ENCODE assay signal across 19 cellular contexts in the genomic region with DNA sequence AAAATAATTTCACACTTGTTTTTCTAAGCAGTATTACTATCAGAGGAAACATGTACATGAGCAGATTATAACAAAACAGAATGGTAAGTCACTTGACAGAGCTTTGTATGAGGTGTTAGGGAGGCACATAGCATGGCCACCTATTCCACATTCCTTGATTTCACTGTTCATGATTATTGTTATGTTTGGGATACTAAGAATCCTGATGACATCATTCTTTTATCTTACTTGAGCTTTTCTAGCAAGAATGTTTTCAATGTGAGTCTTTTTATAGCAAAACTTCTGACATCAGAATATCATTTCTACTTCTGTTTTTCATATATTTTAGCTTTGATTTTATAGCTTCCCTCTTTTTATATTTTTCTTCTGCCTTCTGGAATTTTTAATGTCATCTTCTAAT.
A peak's percentile ranks its signal among the peaks of the same experiment; 100 is the strongest.
DNase-seq lines count a peak whose midpoint lies in the region; ATAC-seq and TF ChIP-seq lines count a peak whose summit lies in the region.
"Had no signal": no experiment of that assay in that cellular context is flagged by ENCODE, and none has a peak within 500 bp of the region (broad histone marks: within the 10 kb centered on the region; RNA-seq: fewer than 3 reads in every experiment).

No MANE protein-coding gene starts in this region.

- no peak for TF ChIP-seq EP300 in upper lobe of left lung (IDR thresholded peaks at IDR 0.05)

- no peaks in the 10 kb centered on the region for H3K27me3 ChIP-seq in GM23248 (replicated peaks; ENCODE audit: insufficient read depth)
- H3K27me3 ChIP-seq in upper lobe of left lung = no peaks in the 10 kb centered on the region
- H3K27me3 ChIP-seq in A673 (replicated peaks; ENCODE audit: insufficient read depth, low read depth, low read length, poor library complexity) = no peaks in the 10 kb centered on the region

- H3K79me2 ChIP-seq in GM23248 (ENCODE audit: insufficient read depth) = no peaks in the 10 kb centered on the region
- no peaks in the 10 kb centered on the region for H3K79me2 ChIP-seq in OCI-LY7 (ENCODE audit: insufficient read depth, low read depth, low read length)

- no peak overlapping the region for H3K9ac ChIP-seq in GM23248

- no peak for TF ChIP-seq POLR2A in upper lobe of left lung (IDR thresholded peaks at IDR 0.05)

- POLR2A ChIA-PET in OCI-LY7 (lab: Charles Lee) = interaction anchor here (0.5 to 1.7 kb wide), 7 partner anchors 14 to 1025 kb away, joined by 3 to 5 read pairs (median 3); no protein-coding TSS in a partner anchor
- POLR2A ChIA-PET in A673 (lab: Charles Lee; ENCODE audit: low non-redundant PET) = no interaction called here

- no peak overlapping the region for H2AFZ ChIP-seq in GM23248
- peak overlapping the region; percentile 45; the same call in 1 of the 2 replicates for H2AFZ ChIP-seq in OCI-LY7 (ENCODE audit: low read length)

- in situ Hi-C loops in GM23248 (cut with MboI) = no loop called here

- no peak for ATAC-seq in left cardiac atrium
- ATAC-seq in upper lobe of left lung (ENCODE audit: low FRiP score in 2 of 2) = no peak
- ATAC-seq: A549 had no signal

- H3K4me1 ChIP-seq in GM23248 (ENCODE audit: insufficient read depth) (peaks cover 17% of the 10 kb centered on the region), OCI-LY7 (ENCODE audit: insufficient read depth, low read length, poor library complexity, severe bottlenecking) (peaks cover 7% of the 10 kb centered on the region), upper lobe of left lung (no peaks in the 10 kb centered on the region), A673 (ENCODE audit: insufficient read depth, low read length, poor library complexity, severe bottlenecking) (no peaks in the 10 kb centered on the region)
- H3K4me1 ChIP-seq: A549 had no signal

- H3K4me3 ChIP-seq in GM23248 (no peak overlapping the region), OCI-LY7 (ENCODE audit: low read depth, low read length, poor library complexity, severe bottlenecking) (no peak overlapping the region), upper lobe of left lung (no peak overlapping the region), A673 (ENCODE audit: low read depth, low read length, poor library complexity, severe bottlenecking) (no peak overlapping the region)
- H3K4me3 ChIP-seq: A549 had no signal

- CTCF ChIA-PET in OCI-LY7 (lab: Charles Lee; ENCODE audit: unreplicated experiment) (no interaction called here), A673 (lab: Charles Lee) (no interaction called here)

- H3K9me3 ChIP-seq in GM23248 (ENCODE audit: low read depth) = no peaks in the 10 kb centered on the region
- H3K9me3 ChIP-seq in OCI-LY7 (ENCODE audit: low read length) = no peaks in the 10 kb centered on the region
- no peaks in the 10 kb centered on the region for H3K9me3 ChIP-seq in upper lobe of left lung
- no peaks in the 10 kb centered on the region for H3K9me3 ChIP-seq in A673 (ENCODE audit: low read depth, low read length, poor library complexity, severe bottlenecking)
- H3K9me3 ChIP-seq: A549 had no signal

- H3K36me3 ChIP-seq in GM23248 (ENCODE audit: low read depth) (no peaks in the 10 kb centered on the region), OCI-LY7 (ENCODE audit: insufficient read depth, low read length) (no peaks in the 10 kb centered on the region), upper lobe of left lung (no peaks in the 10 kb centered on the region), A673 (ENCODE audit: insufficient read depth, low read length, poor library complexity, severe bottlenecking) (no peaks in the 10 kb centered on the region)

- BruUV-seq in OCI-LY7 (replicated peaks; lab: Mats Ljungman, UMichigan) (no TSS peak), A673 (replicated peaks; lab: Mats Ljungman, UMichigan) (no TSS peak)

- H4K20me1 ChIP-seq in GM23248 (ENCODE audit: insufficient read depth) (no peaks in the 10 kb centered on the region), OCI-LY7 (ENCODE audit: insufficient read depth, low read length) (no peaks in the 10 kb centered on the region)

- H3K27ac ChIP-seq in GM23248 (no peak overlapping the region), OCI-LY7 (ENCODE audit: low read depth, low read length, poor library complexity, severe bottlenecking) (no peak overlapping the region), upper lobe of left lung (no peak overlapping the region), A673 (ENCODE audit: low read depth, low read length, poor library complexity, severe bottlenecking) (no peak overlapping the region)
- H3K27ac ChIP-seq: A549 had no signal

- intact Hi-C loops in OCI-LY7 (cut with micrococcal nuclease; ENCODE audit: unreplicated experiment) = loop anchor here (10.0 kb wide), 1 partner anchor 180 kb away; no protein-coding TSS in a partner anchor
- intact Hi-C loops in left cardiac atrium (cut with DNase I) = no loop called here
- intact Hi-C loops in A673 (cut with micrococcal nuclease; ENCODE audit: unreplicated experiment) = no loop called here

- DNase-seq in GM23248 (peak; percentile 32), OCI-LY7 (ENCODE audit: low spot score) (no peak), astrocyte of the hippocampus (ENCODE audit: low read depth, low spot score) (peak; percentile 1), kidney glomerular epithelial cell (lab: John Stamatoyannopoulos, UW) (peak; percentile 43), left cardiac atrium (no peak), upper lobe of left lung (no peak), putamen (ENCODE audit: low spot score) (no peak), A673 (ENCODE audit: low spot score) (no peak)
- DNase-seq: 8988T; C1 segment of cervical spinal cord; Calu3; CD4-positive, alpha-beta memory T cell; COR-L47; DMS53; DMS79 treated with DMSO at 0.1 percent for 48 hours; GF-D8; H7; HCEC 1CT had no signal

- no peak for TF ChIP-seq CTCF in OCI-LY7 (conservative IDR thresholded peaks at IDR 0.05; ENCODE audit: low read length)
- TF ChIP-seq CTCF in upper lobe of left lung (IDR thresholded peaks at IDR 0.05) = no peak
- no peak for TF ChIP-seq CTCF in A673 (conservative IDR thresholded peaks at IDR 0.05; ENCODE audit: low read depth, low read length)

- peak overlapping the region; percentile 0 for H3K4me2 ChIP-seq in GM23248 (ENCODE audit: unreplicated experiment)
- no peak overlapping the region for H3K4me2 ChIP-seq in OCI-LY7 (ENCODE audit: low read length)
- H3K4me2 ChIP-seq: A549 had no signal

- H3K9me2 ChIP-seq in GM23248 (ENCODE audit: insufficient read depth) = no peaks in the 10 kb centered on the region
- no peaks in the 10 kb centered on the region for H3K9me2 ChIP-seq in OCI-LY7 (ENCODE audit: insufficient read depth, low read length)

- peaks cover 7% of the 10 kb centered on the region; the same call in 1 of the 2 replicates for H3F3A ChIP-seq in GM23248 (ENCODE audit: insufficient read depth)

Comparison
In these comparisons a context has a peak if more than half of its experiments do, and no peak if none do; other contexts are left out.
1. DNase-seq: peak in GM23248 (single experiment), astrocyte of the hippocampus (single experiment) and kidney glomerular epithelial cell (single experiment); none in OCI-LY7 (single experiment), left cardiac atrium (single experiment), upper lobe of left lung (0 of 2), putamen (single experiment) and A673 (single experiment).